9 cellular contexts compared by ENCODE assay signal in the genomic region with DNA sequence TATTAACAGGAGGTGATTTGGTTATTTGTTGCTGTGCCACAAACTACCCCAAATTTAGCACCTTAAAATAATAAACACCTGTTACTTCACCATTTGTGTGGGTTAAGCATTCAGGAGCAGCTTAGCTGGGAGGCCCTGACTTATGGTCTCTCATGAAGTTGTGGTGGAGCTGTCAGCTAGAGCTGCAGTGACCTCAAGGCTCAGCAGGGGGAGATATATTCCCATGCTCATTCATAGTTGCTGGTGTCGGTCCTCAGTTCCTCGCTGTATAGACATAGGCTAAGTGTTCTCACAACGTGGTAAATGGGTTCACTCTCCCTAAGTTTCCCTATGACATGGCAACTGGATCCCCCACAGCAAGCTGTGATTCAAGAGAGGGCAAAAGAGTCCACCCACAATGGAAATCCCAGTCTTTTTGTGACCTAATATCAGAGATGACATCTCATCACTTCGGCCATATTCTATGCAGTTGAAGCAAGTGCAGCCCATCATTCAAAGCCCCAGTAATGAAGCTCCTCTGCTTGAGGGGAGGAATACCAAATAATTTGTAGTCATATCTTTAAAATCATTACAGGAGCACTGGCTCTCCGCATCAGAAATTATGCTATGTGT.
DNase-seq lines count a peak whose midpoint lies in the region; ATAC-seq lines count a peak whose summit lies in the region.
"Had no signal": no experiment of that assay in that cellular context is flagged by ENCODE, and none has a peak within 500 bp of the region (broad histone marks: within the 10 kb centered on the region; RNA-seq: fewer than 3 reads in every experiment).

No MANE protein-coding gene starts in this region.

- no peaks in the 10 kb centered on the region for H3K4me1 Mint-ChIP-seq in stimulated activated effector memory CD8-positive, alpha-beta T cell treated with anti-CD3 and anti-CD28 coated beads, Interleukin-12 subunit alpha, Interleukin-12 subunit beta, amount 100 ng/mL, for 72 hours

- H3K4me3 Mint-ChIP-seq in stimulated activated effector memory CD8-positive, alpha-beta T cell treated with anti-CD3 and anti-CD28 coated beads, Interleukin-12 subunit alpha, Interleukin-12 subunit beta, amount 100 ng/mL, for 72 hours = no peak overlapping the region
- H3K4me3 Mint-ChIP-seq: effector memory CD8-positive, alpha-beta T cell had no signal

- H3K36me3 Mint-ChIP-seq in stimulated activated effector memory CD8-positive, alpha-beta T cell treated with anti-CD3 and anti-CD28 coated beads, Interleukin-12 subunit alpha, Interleukin-12 subunit beta, amount 100 ng/mL, for 72 hours = no peaks in the 10 kb centered on the region

- DNase-seq in activated naive CD4-positive, alpha-beta T cell treated with Interleukin-2 at 50 U/mL for 16 hours = peak; percentile 10
- DNase-seq in activated naive CD4-positive, alpha-beta T cell (lab: John Stamatoyannopoulos, UW) = no peak
- DNase-seq in NCI-H69 (lab: John Stamatoyannopoulos, UW) = peak; percentile 3
- DNase-seq in amniotic epithelial cell (ENCODE audit: low read depth) = peak; percentile 40
- DNase-seq in islet precursor cell = peak; percentile 88
- DNase-seq in stimulated activated effector memory CD8-positive, alpha-beta T cell treated with anti-CD3 and anti-CD28 coated beads, Interleukin-12 subunit alpha, Interleukin-12 subunit beta, amount 100 ng/mL, for 72 hours (ENCODE audit: low spot score in 2 of 2) = peak in 1 of 2 donors; percentile 68
- DNase-seq in KG1 (lab: John Stamatoyannopoulos, UW) = no peak

- H3K9me3 Mint-ChIP-seq in stimulated activated effector memory CD8-positive, alpha-beta T cell treated with anti-CD3 and anti-CD28 coated beads, Interleukin-12 subunit alpha, Interleukin-12 subunit beta, amount 100 ng/mL, for 72 hours = peaks cover 3% of the 10 kb centered on the region

- H3K27ac Mint-ChIP-seq in stimulated activated effector memory CD8-positive, alpha-beta T cell treated with anti-CD3 and anti-CD28 coated beads, Interleukin-12 subunit alpha, Interleukin-12 subunit beta, amount 100 ng/mL, for 72 hours = no peak overlapping the region
- H3K27ac Mint-ChIP-seq: effector memory CD8-positive, alpha-beta T cell had no signal

- peak; percentile 77 for ATAC-seq in HG02852 (IDR thresholded peaks at IDR 0.05; ENCODE audit: unreplicated experiment)
- peak; percentile 51 for ATAC-seq in stimulated activated effector memory CD8-positive, alpha-beta T cell treated with anti-CD3 and anti-CD28 coated beads, Interleukin-12 subunit alpha, Interleukin-12 subunit beta, amount 100 ng/mL, for 72 hours
- ATAC-seq: effector memory CD8-positive, alpha-beta T cell had no signal

Comparison
In these comparisons a context has a peak if more than half of its experiments do, and no peak if none do; other contexts are left out.
1. DNase-seq: peak in activated naive CD4-positive, alpha-beta T cell treated with Interleukin-2 at 50 U/mL for 16 hours (single experiment), NCI-H69 (single experiment), amniotic epithelial cell (single experiment) and islet precursor cell (single experiment); none in activated naive CD4-positive, alpha-beta T cell (0 of 4) and KG1 (single experiment).